Comparison of ENCODE assay signal across 1 cellular context in genomic region chr6:150025201-150025917, GRCh38.
TF ChIP-seq lines count a peak whose summit lies in the region.

Gene RAET1L (minus strand): TSS chr6:150025532. CDS start chr6:150025471, 61 bp downstream.

TF ChIP-seq in H1, 55 proteins besides CTCF, POLR2A, EP300 and RAD21:
- peak; percentile 52 for TF ChIP-seq EZH2 (IDR thresholded peaks at IDR 0.05; ENCODE audit: low read depth, low read length, severe bottlenecking)
- TF ChIP-seq RNF2 (IDR thresholded peaks at IDR 0.05; ENCODE audit: borderline replicate concordance, low read depth, low read length, missing control alignments, poor library complexity, severe bottlenecking) = peak; percentile 34
- no peak for TF ChIP-seq SP4 (IDR thresholded peaks at IDR 0.05; ENCODE audit: low read length)
- TF ChIP-seq CHD2 (IDR thresholded peaks at IDR 0.05; ENCODE audit: low read length) = no peak
- TF ChIP-seq JUN (IDR thresholded peaks at IDR 0.05; ENCODE audit: low read depth, low read length) = no peak
- TF ChIP-seq KDM4A (IDR thresholded peaks at IDR 0.05; ENCODE audit: low read depth, low read length, severe bottlenecking) = peak; percentile 26
- TF ChIP-seq SUZ12 (IDR thresholded peaks at IDR 0.05; ENCODE audit: low read length) = peak; percentile 62; the same call in 1 of the 2 replicates
- TF ChIP-seq SIN3A (conservative IDR thresholded peaks at IDR 0.05 in 1 of 2, IDR thresholded peaks at IDR 0.05 in 1 of 2; ENCODE audit: low read depth in 1 of 2, low read length in 2 of 2) = no peak
